ENCODE assay signal across 1 cellular context in the genomic region with DNA sequence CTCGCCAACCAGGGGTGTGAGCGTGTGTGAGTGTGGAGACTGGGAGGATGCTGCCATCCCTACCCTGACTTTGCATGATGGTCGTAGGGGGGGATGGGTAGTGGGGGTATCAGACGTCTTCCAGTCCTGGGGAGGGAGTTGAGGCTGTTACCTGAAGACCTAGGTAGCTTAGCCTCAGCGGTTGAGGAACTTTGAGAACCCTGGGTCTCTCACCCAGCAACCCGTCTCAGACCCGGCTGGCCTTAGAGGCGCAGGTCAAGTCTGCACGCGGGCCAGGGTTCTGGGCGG.
TF ChIP-seq lines count a peak whose summit lies in the region.

No MANE protein-coding gene starts in this region.

TF ChIP-seq in IMR-90, 13 proteins besides CTCF, POLR2A, EP300 and RAD21:
- TF ChIP-seq CHD1 (IDR thresholded peaks at IDR 0.05; ENCODE audit: low read depth, low read length) (no peak), BHLHE40 (IDR thresholded peaks at IDR 0.05; ENCODE audit: low read depth, low read length) (no peak), RFX5 (IDR thresholded peaks at IDR 0.05; ENCODE audit: low read depth, low read length) (no peak), MAZ (IDR thresholded peaks at IDR 0.05; ENCODE audit: borderline replicate concordance, low read depth, low read length) (no peak), USF2 (IDR thresholded peaks at IDR 0.05; ENCODE audit: low read depth, low read length) (no peak), SMC3 (IDR thresholded peaks at IDR 0.05; ENCODE audit: low read depth, low read length) (no peak), MXI1 (IDR thresholded peaks at IDR 0.05; ENCODE audit: borderline replicate concordance, low read depth, low read length) (no peak), MAFK (IDR thresholded peaks at IDR 0.05; ENCODE audit: low read depth, low read length) (no peak), RCOR1 (IDR thresholded peaks at IDR 0.05; ENCODE audit: insufficient replicate concordance, low read length) (no peak), FOS (IDR thresholded peaks at IDR 0.05; ENCODE audit: low read depth, low read length) (no peak), CEBPB (IDR thresholded peaks at IDR 0.05; ENCODE audit: low read depth, low read length) (no peak)
- TF ChIP-seq, protein P1, sequence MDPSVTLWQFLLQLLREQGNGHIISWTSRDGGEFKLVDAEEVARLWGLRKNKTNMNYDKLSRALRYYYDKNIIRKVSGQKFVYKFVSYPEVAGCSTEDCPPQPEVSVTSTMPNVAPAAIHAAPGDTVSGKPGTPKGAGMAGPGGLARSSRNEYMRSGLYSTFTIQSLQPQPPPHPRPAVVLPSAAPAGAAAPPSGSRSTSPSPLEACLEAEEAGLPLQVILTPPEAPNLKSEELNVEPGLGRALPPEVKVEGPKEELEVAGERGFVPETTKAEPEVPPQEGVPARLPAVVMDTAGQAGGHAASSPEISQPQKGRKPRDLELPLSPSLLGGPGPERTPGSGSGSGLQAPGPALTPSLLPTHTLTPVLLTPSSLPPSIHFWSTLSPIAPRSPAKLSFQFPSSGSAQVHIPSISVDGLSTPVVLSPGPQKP (IDR thresholded peaks at IDR 0.05; ENCODE audit: borderline replicate concordance, low read depth, low read length): no peak
